In the genomic region with DNA sequence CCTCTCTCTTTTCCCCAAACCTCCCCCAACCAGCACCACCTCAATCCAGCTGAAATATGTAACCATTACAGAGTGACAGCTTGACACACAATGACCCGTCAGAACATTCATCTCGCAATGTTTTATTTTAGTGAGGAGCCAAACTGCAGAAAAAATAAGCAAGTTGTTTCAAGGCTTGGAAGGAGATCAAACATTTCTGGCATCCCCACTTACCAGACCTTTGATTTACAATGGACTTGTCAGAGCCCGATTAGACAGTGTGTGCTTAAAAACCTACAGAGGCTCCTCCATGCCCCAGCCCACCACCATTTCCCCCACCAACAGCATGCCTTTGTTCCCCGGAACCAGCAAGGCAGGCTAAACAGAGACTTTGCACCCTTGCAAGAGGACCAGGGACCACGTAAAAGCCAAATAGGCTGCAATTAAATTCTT, we compare ENCODE assay signal across 27 cellular contexts.
DNase-seq lines count a peak whose midpoint lies in the region; ATAC-seq, FAIRE-seq and TF ChIP-seq lines count a peak whose summit lies in the region.
"Had no signal": no experiment of that assay in that cellular context is flagged by ENCODE, and none has a peak within 500 bp of the region (broad histone marks: within the 10 kb centered on the region; RNA-seq: fewer than 3 reads in every experiment).

No MANE protein-coding gene starts in this region.

- H3K4me3 Mint-ChIP-seq in astrocyte (ENCODE audit: unreplicated experiment) (no peak overlapping the region), nephron progenitor cell (peak overlapping the region; percentile 27)
- H3K4me3 Mint-ChIP-seq: activated B cell treated with CpG ODN at 0.5 μM for 24 hours; activated CD4-positive, alpha-beta memory T cell treated with anti-CD3 and anti-CD28 coated beads for 36 hours; activated naive CD8-positive, alpha-beta T cell treated with anti-CD3 and anti-CD28 coated beads for 36 hours; activated T-helper 17 cell treated with anti-CD3 and anti-CD28 coated beads, Interleukin-2, amount 50 U/mL, for 72 hours; CD4-positive, CD25-positive, alpha-beta regulatory T cell; stimulated activated effector memory CD8-positive, alpha-beta T cell treated with anti-CD3 and anti-CD28 coated beads, Interleukin-12 subunit alpha, Interleukin-12 subunit beta, amount 100 ng/mL, for 72 hours had no signal

- DNase-seq in astrocyte (ENCODE audit: low read depth) (peak; percentile 24), heart right ventricle (no peak), nephron progenitor cell (no peak), thyroid gland (peak in 1 of 2 donors; percentile 19), activated gamma-delta T cell treated with Interleukin-2 at 50 U/mL for 16 hours (no peak), cerebellum (ENCODE audit: low spot score) (no peak)
- DNase-seq: activated B cell treated with CpG ODN at 0.5 μM for 24 hours; activated CD4-positive, alpha-beta memory T cell treated with anti-CD3 and anti-CD28 coated beads for 36 hours; activated CD8-positive, alpha-beta memory T cell treated with anti-CD3 and anti-CD28 coated beads, Interleukin-2, amount 50 U/mL, for 48 hours; activated naive CD8-positive, alpha-beta T cell treated with anti-CD3 and anti-CD28 coated beads for 36 hours; CD4-positive, CD25-positive, alpha-beta regulatory T cell; effector CD4-positive, alpha-beta T cell; erythroblast; foreskin keratinocyte; MV-4-11; NCI-H187 treated with DMSO at 0.1 percent for 48 hours; NCI-H748 treated with DMSO at 0.1 percent for 48 hours; psoas muscle; spleen; stimulated activated CD4-positive, alpha-beta T cell treated with anti-CD3 and anti-CD28 coated beads, Interleukin-2, amount 100 ng/mL, for 48 hours had no signal

- ATAC-seq in heart right ventricle (peak in 5 of 8 donors; percentile 38 to 64 (median 59)), GM19455 (IDR thresholded peaks at IDR 0.05; ENCODE audit: unreplicated experiment) (no peak)
- ATAC-seq: activated T-helper 17 cell treated with anti-CD3 and anti-CD28 coated beads, Interleukin-2, amount 50 U/mL, for 72 hours; foreskin keratinocyte; psoas muscle; stimulated activated effector memory CD8-positive, alpha-beta T cell treated with anti-CD3 and anti-CD28 coated beads, Interleukin-12 subunit alpha, Interleukin-12 subunit beta, amount 100 ng/mL, for 72 hours had no signal

- no peaks in the 10 kb centered on the region for H3K36me3 ChIP-seq in astrocyte (ENCODE audit: insufficient read depth, low read length)
- no peaks in the 10 kb centered on the region for H3K36me3 ChIP-seq in heart right ventricle
- H3K36me3 ChIP-seq in thyroid gland, result no peaks in the 10 kb centered on the region
- H3K36me3 ChIP-seq: ascending aorta, HAP-1, spleen, suprapubic skin had no signal

- H3K27ac ChIP-seq in astrocyte (ENCODE audit: low read depth, low read length) (no peak overlapping the region), heart right ventricle (peak overlapping the region in 5 of 10 donors; percentile 6 to 34 (median 27)), thyroid gland (peak overlapping the region; percentile 65 to 82 (median 80))
- H3K27ac ChIP-seq: ascending aorta, foreskin keratinocyte, psoas muscle, suprapubic skin had no signal

- H3K9me3 ChIP-seq in astrocyte (ENCODE audit: insufficient read depth, low read depth, low read length) (no peaks in the 10 kb centered on the region), heart right ventricle (no peaks in the 10 kb centered on the region), thyroid gland (no peaks in the 10 kb centered on the region)
- H3K9me3 ChIP-seq: ascending aorta, HAP-1, psoas muscle, suprapubic skin had no signal

- peak in 1 of 2 donors; percentile 22 for TF ChIP-seq POLR2A in thyroid gland (IDR thresholded peaks at IDR 0.05)

- H3K4me1 ChIP-seq in astrocyte (ENCODE audit: insufficient read depth, low read length), result no peaks in the 10 kb centered on the region
- H3K4me1 ChIP-seq in heart right ventricle, result peaks cover 0 to 22% (median 4%) of the 10 kb centered on the region in 9 donors
- peaks cover 32 to 36% of the 10 kb centered on the region in 2 donors for H3K4me1 ChIP-seq in thyroid gland
- H3K4me1 ChIP-seq: ascending aorta, foreskin keratinocyte, HAP-1, psoas muscle, spleen had no signal

- H3K4me3 ChIP-seq in astrocyte (ENCODE audit: insufficient read depth, low read depth, low read length) (no peak overlapping the region), heart right ventricle (no peak overlapping the region), thyroid gland (replicated peaks in 1 of 3) (no peak overlapping the region)
- H3K4me3 ChIP-seq: ascending aorta, HAP-1, psoas muscle, spleen, suprapubic skin had no signal

- 21 to 23% methylated on average over 5 of the region's 5 CpGs for WGBS in heart right ventricle, 2 donors
- 11 to 17% methylated on average over 5 of the region's 5 CpGs for WGBS in thyroid gland, 2 donors

- H3K4me1 Mint-ChIP-seq in astrocyte (ENCODE audit: low read depth, unreplicated experiment) (peaks cover 10% of the 10 kb centered on the region), nephron progenitor cell (peaks cover 25% of the 10 kb centered on the region)
- H3K4me1 Mint-ChIP-seq: activated B cell treated with CpG ODN at 0.5 μM for 24 hours; activated naive CD8-positive, alpha-beta T cell treated with anti-CD3 and anti-CD28 coated beads for 36 hours; activated T-helper 17 cell treated with anti-CD3 and anti-CD28 coated beads, Interleukin-2, amount 50 U/mL, for 72 hours; CD4-positive, CD25-positive, alpha-beta regulatory T cell; stimulated activated effector memory CD8-positive, alpha-beta T cell treated with anti-CD3 and anti-CD28 coated beads, Interleukin-12 subunit alpha, Interleukin-12 subunit beta, amount 100 ng/mL, for 72 hours had no signal

- H3K27me3 Mint-ChIP-seq in astrocyte (ENCODE audit: low read depth, unreplicated experiment), result peaks cover 24% of the 10 kb centered on the region
- peaks cover 9% of the 10 kb centered on the region for H3K27me3 Mint-ChIP-seq in nephron progenitor cell (ENCODE audit: low read depth, poor library complexity)
- H3K27me3 Mint-ChIP-seq: activated B cell treated with CpG ODN at 0.5 μM for 24 hours; activated CD4-positive, alpha-beta memory T cell treated with anti-CD3 and anti-CD28 coated beads for 36 hours; activated naive CD8-positive, alpha-beta T cell treated with anti-CD3 and anti-CD28 coated beads for 36 hours; activated T-helper 17 cell treated with anti-CD3 and anti-CD28 coated beads, Interleukin-2, amount 50 U/mL, for 72 hours; CD4-positive, CD25-positive, alpha-beta regulatory T cell had no signal

- H3K4me2 ChIP-seq in astrocyte (ENCODE audit: low read length), result peak overlapping the region; percentile 4

- H3K9me3 Mint-ChIP-seq in astrocyte (ENCODE audit: unreplicated experiment) (no peaks in the 10 kb centered on the region), nephron progenitor cell (no peaks in the 10 kb centered on the region)
- H3K9me3 Mint-ChIP-seq: activated CD4-positive, alpha-beta memory T cell treated with anti-CD3 and anti-CD28 coated beads for 36 hours; activated naive CD8-positive, alpha-beta T cell treated with anti-CD3 and anti-CD28 coated beads for 36 hours; activated T-helper 17 cell treated with anti-CD3 and anti-CD28 coated beads, Interleukin-2, amount 50 U/mL, for 72 hours had no signal

- no peak overlapping the region for H2AFZ ChIP-seq in astrocyte (ENCODE audit: low read depth, low read length)

- intact Hi-C loops in heart right ventricle (cut with DNase I) (no loop called here), thyroid gland (cut with DNase I) (no loop called here)

- no peak overlapping the region for H3K27ac Mint-ChIP-seq in astrocyte (ENCODE audit: unreplicated experiment)
- no peak overlapping the region for H3K27ac Mint-ChIP-seq in nephron progenitor cell
- H3K27ac Mint-ChIP-seq: activated B cell treated with CpG ODN at 0.5 μM for 24 hours; activated CD4-positive, alpha-beta memory T cell treated with anti-CD3 and anti-CD28 coated beads for 36 hours; activated naive CD8-positive, alpha-beta T cell treated with anti-CD3 and anti-CD28 coated beads for 36 hours; activated T-helper 17 cell treated with anti-CD3 and anti-CD28 coated beads, Interleukin-2, amount 50 U/mL, for 72 hours; stimulated activated effector memory CD8-positive, alpha-beta T cell treated with anti-CD3 and anti-CD28 coated beads, Interleukin-12 subunit alpha, Interleukin-12 subunit beta, amount 100 ng/mL, for 72 hours had no signal

- H3K27me3 ChIP-seq in astrocyte (ENCODE audit: insufficient read depth, low read length) (no peaks in the 10 kb centered on the region), heart right ventricle (peaks cover 0 to 3% (median 0%) of the 10 kb centered on the region in 7 donors), thyroid gland (no peaks in the 10 kb centered on the region)
- H3K27me3 ChIP-seq: ascending aorta, foreskin keratinocyte, suprapubic skin had no signal

- FAIRE-seq in astrocyte (lab: Jason Lieb, UNC), result no peak
- FAIRE-seq: D721Med had no signal

- TF ChIP-seq CTCF in astrocyte (IDR thresholded peaks at IDR 0.05; ENCODE audit: insufficient read depth, low read depth, low read length) (no peak), heart right ventricle (IDR thresholded peaks at IDR 0.05) (no peak), nephron progenitor cell (IDR thresholded peaks at IDR 0.05) (no peak), thyroid gland (IDR thresholded peaks at IDR 0.05) (no peak)

- no peaks in the 10 kb centered on the region for H3K79me2 ChIP-seq in astrocyte (ENCODE audit: insufficient read depth, low read length)

- H4K20me1 ChIP-seq in astrocyte (ENCODE audit: insufficient read depth, low read length), result no peaks in the 10 kb centered on the region

- no peak overlapping the region for H3K9ac ChIP-seq in astrocyte (ENCODE audit: low read length)

- no peaks in the 10 kb centered on the region for H3K36me3 Mint-ChIP-seq in astrocyte (ENCODE audit: low read depth, unreplicated experiment)
- H3K36me3 Mint-ChIP-seq in nephron progenitor cell (ENCODE audit: low read depth), result no peaks in the 10 kb centered on the region
- H3K36me3 Mint-ChIP-seq: activated CD4-positive, alpha-beta memory T cell treated with anti-CD3 and anti-CD28 coated beads for 36 hours; activated naive CD8-positive, alpha-beta T cell treated with anti-CD3 and anti-CD28 coated beads for 36 hours; CD4-positive, CD25-positive, alpha-beta regulatory T cell had no signal
